13 cellular contexts compared by ENCODE assay signal in the genomic region with DNA sequence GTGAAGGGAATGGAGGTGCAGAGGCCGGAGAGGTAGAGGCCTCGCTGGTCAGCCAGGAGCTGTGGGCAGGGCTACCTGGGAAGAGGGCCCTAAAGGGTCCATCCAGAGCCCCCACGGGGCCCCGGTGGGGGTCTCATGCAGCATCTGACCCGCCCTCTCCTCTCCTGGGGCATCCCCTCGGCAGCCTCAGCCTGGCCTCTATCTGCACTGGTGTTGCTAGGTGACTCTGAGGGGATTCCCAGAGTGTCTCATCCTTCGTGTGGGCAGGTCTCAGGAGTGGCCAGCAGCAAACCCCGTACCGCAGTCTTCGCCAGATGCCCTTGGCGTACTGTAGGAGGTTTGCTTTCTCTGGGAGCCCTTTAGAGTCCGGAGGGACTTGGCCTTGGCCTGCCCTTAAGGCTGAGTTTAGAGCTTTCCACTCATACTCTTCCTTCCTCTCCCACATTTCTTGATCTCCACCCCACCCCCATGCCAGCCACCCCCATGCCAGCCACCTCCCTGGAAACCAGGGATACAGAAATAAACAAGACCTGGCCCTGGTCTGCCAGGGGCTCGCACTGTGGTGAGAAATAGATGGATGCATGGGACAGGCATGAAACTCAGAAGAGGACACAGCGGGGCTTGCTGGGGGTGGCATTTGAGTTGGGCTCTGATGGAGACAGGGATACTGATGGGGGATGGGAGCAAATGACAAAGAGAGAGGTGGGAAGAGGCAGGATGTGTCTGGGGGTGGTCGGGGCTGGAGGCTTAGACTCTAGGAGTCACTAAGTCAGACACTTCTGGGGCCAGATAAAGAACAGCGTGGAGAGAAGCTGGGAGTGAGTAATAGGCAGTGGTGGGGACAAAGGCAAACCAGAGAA. TPM values are rescaled to one million over a fixed set of nuclear protein-coding genes. Genes with fewer than 3 reads are reported as not detected.
DNase-seq lines count a peak whose midpoint lies in the region; ATAC-seq and TF ChIP-seq lines count a peak whose summit lies in the region.
"Had no signal": no experiment of that assay in that cellular context is flagged by ENCODE, and none has a peak within 500 bp of the region (broad histone marks: within the 10 kb centered on the region; RNA-seq: fewer than 3 reads in every experiment).

No MANE protein-coding gene starts in this region.

- no peaks in the 10 kb centered on the region for H3K79me2 ChIP-seq in neural progenitor cell (ENCODE audit: low read depth)

- TF ChIP-seq POLR2A in vagina (IDR thresholded peaks at IDR 0.05), result no peak

- TF ChIP-seq CTCF in HEK293 (tag by site-specific recombination; IDR thresholded peaks at IDR 0.05) (no peak), brain (conservative IDR thresholded peaks at IDR 0.05) (no peak), neural progenitor cell (IDR thresholded peaks at IDR 0.05) (no peak), vagina (IDR thresholded peaks at IDR 0.05) (no peak)

- H3K9ac ChIP-seq in neural progenitor cell, result no peak overlapping the region

- H3K27ac Mint-ChIP-seq in brain (peak overlapping the region in 3 of 5 experiments; percentile 21 to 59 (median 23)), neural progenitor cell (peak overlapping the region; percentile 60)

- peaks cover 18% of the 10 kb centered on the region for H3K4me1 Mint-ChIP-seq in brain
- H3K4me1 Mint-ChIP-seq in neural progenitor cell, result peaks cover 24% of the 10 kb centered on the region

- peaks cover 3% of the 10 kb centered on the region for H3F3A ChIP-seq in neural progenitor cell (ENCODE audit: low read depth)

- no peaks in the 10 kb centered on the region for H4K20me1 ChIP-seq in neural progenitor cell (ENCODE audit: low read depth)

- H3K4me3 ChIP-seq in HEK293 (ENCODE audit: low read depth, low read length) (no peak overlapping the region), neural progenitor cell (no peak overlapping the region), vagina (no peak overlapping the region)
- H3K4me3 ChIP-seq: body of pancreas, Peyer's patch had no signal

- H3K36me3 Mint-ChIP-seq in brain (no peaks in the 10 kb centered on the region), neural progenitor cell (no peaks in the 10 kb centered on the region)

- H3K36me3 ChIP-seq in HEK293 (ENCODE audit: control insufficient read depth in 2 of 2, insufficient read depth in 1 of 2, low read length in 2 of 2), result no peaks in the 10 kb centered on the region
- no peaks in the 10 kb centered on the region for H3K36me3 ChIP-seq in neural progenitor cell
- no peaks in the 10 kb centered on the region for H3K36me3 ChIP-seq in vagina
- H3K36me3 ChIP-seq: Peyer's patch had no signal

- no peak overlapping the region for H3K4me2 ChIP-seq in neural progenitor cell

- no peak overlapping the region for H3K4me3 Mint-ChIP-seq in brain
- H3K4me3 Mint-ChIP-seq in neural progenitor cell, result no peak overlapping the region

- POLR2A ChIA-PET in HEK293 (lab: Yijun Ruan, JAX), result interaction anchor here (0.8 to 1.0 kb wide), 3 partner anchors 8 to 102 kb away, joined by 3 read pairs; no protein-coding TSS in a partner anchor

- no peaks in the 10 kb centered on the region for H3K27me3 ChIP-seq in neural progenitor cell
- no peaks in the 10 kb centered on the region for H3K27me3 ChIP-seq in vagina
- H3K27me3 ChIP-seq: body of pancreas, Peyer's patch had no signal

- CTCF ChIA-PET in HEK293 (lab: Yijun Ruan, JAX), result interaction anchor here (0.6 to 3.7 kb wide), 28 partner anchors 8 to 746 kb away, joined by 3 to 31 read pairs (median 6); partner anchors contain the start of genes FAM83G and SLC5A10

- intact Hi-C loops in vagina (cut with DNase I), result no loop called here

- H2AFZ ChIP-seq in neural progenitor cell (replicated peaks), result no peak overlapping the region

- H3K27me3 Mint-ChIP-seq in brain, result peaks cover 4% of the 10 kb centered on the region
- peaks cover 8% of the 10 kb centered on the region for H3K27me3 Mint-ChIP-seq in neural progenitor cell (ENCODE audit: insufficient read depth, low read depth)

- ATAC-seq in esophagus mucosa, result no peak
- ATAC-seq: body of pancreas had no signal

- DNase-seq in EL (peak; percentile 25), neural progenitor cell (ENCODE audit: low spot score) (no peak), NCI-H510A (lab: John Stamatoyannopoulos, UW) (no peak), vagina (ENCODE audit: extremely low spot score in 2 of 2) (no peak), GM19240 (ENCODE audit: insufficient read length, low spot score) (no peak)
- DNase-seq: NCI-H1436 treated with DMSO at 0.1 percent for 48 hours, small intestine had no signal

- no peaks in the 10 kb centered on the region for H3K4me1 ChIP-seq in HEK293 (ENCODE audit: control insufficient read depth, insufficient read depth, low read length)
- H3K4me1 ChIP-seq in neural progenitor cell, result peaks cover 6% of the 10 kb centered on the region
- H3K4me1 ChIP-seq in vagina, result no peaks in the 10 kb centered on the region
- H3K4me1 ChIP-seq: Peyer's patch had no signal

- H3K27ac ChIP-seq in HEK293 (ENCODE audit: extremely low read depth, low read depth, low read length) (no peak overlapping the region), neural progenitor cell (no peak overlapping the region), vagina (no peak overlapping the region)
- H3K27ac ChIP-seq: body of pancreas, Peyer's patch had no signal

- peaks cover 0 to 3% (median 0%) of the 10 kb centered on the region in 5 experiments for H3K9me3 Mint-ChIP-seq in brain
- H3K9me3 Mint-ChIP-seq in neural progenitor cell, result no peaks in the 10 kb centered on the region

- H3K9me3 ChIP-seq in HEK293 (ENCODE audit: control insufficient read depth, insufficient read depth, low read depth, low read length) (no peaks in the 10 kb centered on the region), neural progenitor cell (ENCODE audit: low read depth) (no peaks in the 10 kb centered on the region), vagina (no peaks in the 10 kb centered on the region)
- H3K9me3 ChIP-seq: body of pancreas, Peyer's patch had no signal

TF ChIP-seq in HEK293, 187 proteins besides CTCF, POLR2A, EP300 and RAD21 (continues in another document):
- no peak for TF ChIP-seq PRDM2 (tag by site-specific recombination; IDR thresholded peaks at IDR 0.05; ENCODE audit: borderline replicate concordance)
- peak; percentile 65 for TF ChIP-seq ZFHX2 (tag by site-specific recombination; conservative IDR thresholded peaks at IDR 0.05)
- TF ChIP-seq ZNF571 (tag by site-specific recombination; IDR thresholded peaks at IDR 0.05), result no peak

RNA-seq across cellular contexts. Expression of gene SLC5A10, which starts 9.9 kb away (rescaled TPM):
- not detected for polyA plus RNA-seq in brain (ENCODE audit: insufficient read depth, low read depth, low replicate concordance)
- not detected in 2 replicates for total RNA-seq in neural progenitor cell (ENCODE audit: low replicate concordance)
- 0.64 TPM for total RNA-seq in esophagus mucosa
- total RNA-seq in vagina, result not detected
- total RNA-seq: body of pancreas, mesenteric fat pad, Peyer's patch had no signal

RNA-seq across cellular contexts. Expression of gene FAM83G, which starts 42.7 kb away (rescaled TPM):
- polyA plus RNA-seq in brain (ENCODE audit: insufficient read depth, low read depth, low replicate concordance), result 6.8 TPM
- total RNA-seq in neural progenitor cell (ENCODE audit: low replicate concordance) (9.9 and 24.3 TPM in 2 replicates), esophagus mucosa (47.0 TPM), vagina (36.1 TPM)
